ENCODE assay signal across 19 cellular contexts in the genomic region with DNA sequence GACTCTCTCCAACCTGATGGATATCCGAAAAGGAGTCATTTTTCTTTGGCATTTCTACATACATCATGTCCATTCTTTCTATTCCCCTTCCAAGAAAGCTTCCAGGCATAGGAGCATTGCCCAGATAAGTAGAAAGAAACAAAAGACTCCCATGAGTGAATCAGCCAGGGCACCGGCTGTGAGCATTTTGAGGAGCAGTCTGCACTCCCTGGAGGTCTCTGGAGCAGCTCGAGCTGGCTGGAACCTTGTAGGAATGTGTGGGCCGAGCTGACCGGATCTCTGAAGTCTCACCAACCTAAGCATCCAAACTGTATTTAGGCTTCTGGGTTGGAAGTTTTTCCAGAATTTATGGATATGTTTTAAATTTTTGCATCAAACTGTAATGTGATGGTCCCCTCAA.
DNase-seq lines count a peak whose midpoint lies in the region; ATAC-seq and TF ChIP-seq lines count a peak whose summit lies in the region.
"Had no signal": no experiment of that assay in that cellular context is flagged by ENCODE, and none has a peak within 500 bp of the region (broad histone marks: within the 10 kb centered on the region; RNA-seq: fewer than 3 reads in every experiment).

No MANE protein-coding gene starts in this region.

- DNase-seq in NCI-H226: peak; percentile 6
- DNase-seq in medulla oblongata (ENCODE audit: extremely low spot score): peak; percentile 5
- no peak for DNase-seq in neural progenitor cell (ENCODE audit: low spot score)
- no peak for DNase-seq in stimulated activated CD4-positive, alpha-beta T cell treated with anti-CD3 and anti-CD28 coated beads, Interleukin-12 subunit alpha, Interleukin-12 subunit beta, amount 100 ng/mL, for 4 hours
- DNase-seq in naive thymus-derived CD4-positive, alpha-beta T cell: no peak
- DNase-seq in SK-N-DZ (ENCODE audit: low spot score): no peak
- DNase-seq in inferior parietal cortex (ENCODE audit: extremely low spot score): no peak
- DNase-seq: ACHN; BE2C; C1 segment of cervical spinal cord; Caco-2; CD4-positive, CD25-positive, alpha-beta regulatory T cell; CD8-positive, alpha-beta memory T cell; GDM1; GOT3; H7; HFFc6; IMR-90 had no signal

- H3K79me2 ChIP-seq in neural progenitor cell (ENCODE audit: low read depth): no peaks in the 10 kb centered on the region

- H3K9me3 ChIP-seq in neural progenitor cell (ENCODE audit: low read depth): no peaks in the 10 kb centered on the region
- no peaks in the 10 kb centered on the region for H3K9me3 ChIP-seq in naive thymus-derived CD4-positive, alpha-beta T cell (ENCODE audit: control insufficient read depth in 2 of 3, low read length in 3 of 3)
- H3K9me3 ChIP-seq: BE2C, Caco-2 had no signal

- H3K4me1 Mint-ChIP-seq in neural progenitor cell: peaks cover 17% of the 10 kb centered on the region
- no peaks in the 10 kb centered on the region for H3K4me1 Mint-ChIP-seq in naive thymus-derived CD4-positive, alpha-beta T cell
- H3K4me1 Mint-ChIP-seq: CD4-positive, CD25-positive, alpha-beta regulatory T cell had no signal

- no peaks in the 10 kb centered on the region for H4K20me1 ChIP-seq in neural progenitor cell (ENCODE audit: low read depth)

- peaks cover 18% of the 10 kb centered on the region for H3K4me1 ChIP-seq in neural progenitor cell
- H3K4me1 ChIP-seq in naive thymus-derived CD4-positive, alpha-beta T cell (ENCODE audit: control insufficient read depth in 2 of 2, insufficient read depth in 2 of 2, low read length in 2 of 2): no peaks in the 10 kb centered on the region
- H3K4me1 ChIP-seq: BE2C had no signal

- H3K36me3 Mint-ChIP-seq in neural progenitor cell: no peaks in the 10 kb centered on the region
- peaks cover 0 to 5% (median 0%) of the 10 kb centered on the region in 5 donors for H3K36me3 Mint-ChIP-seq in naive thymus-derived CD4-positive, alpha-beta T cell
- H3K36me3 Mint-ChIP-seq: CD4-positive, CD25-positive, alpha-beta regulatory T cell; CD8-positive, alpha-beta memory T cell had no signal

- H2AFZ ChIP-seq in neural progenitor cell (replicated peaks): peak overlapping the region; percentile 64

- H3K4me3 ChIP-seq in neural progenitor cell: no peak overlapping the region
- H3K4me3 ChIP-seq in naive thymus-derived CD4-positive, alpha-beta T cell (ENCODE audit: low read length): no peak overlapping the region

- POLR2A ChIA-PET in naive thymus-derived CD4-positive, alpha-beta T cell (lab: Charles Lee): no interaction called here

- H3K9me3 Mint-ChIP-seq in neural progenitor cell: no peaks in the 10 kb centered on the region
- H3K9me3 Mint-ChIP-seq in naive thymus-derived CD4-positive, alpha-beta T cell: peaks cover 0 to 14% (median 0%) of the 10 kb centered on the region in 11 donors
- H3K9me3 Mint-ChIP-seq: CD8-positive, alpha-beta memory T cell; HFFc6 had no signal

- H3K9ac ChIP-seq in neural progenitor cell: no peak overlapping the region

- no peaks in the 10 kb centered on the region for H3K36me3 ChIP-seq in neural progenitor cell
- no peaks in the 10 kb centered on the region for H3K36me3 ChIP-seq in naive thymus-derived CD4-positive, alpha-beta T cell (ENCODE audit: control insufficient read depth in 2 of 3, insufficient read depth in 3 of 3, low read length in 3 of 3)
- H3K36me3 ChIP-seq: BE2C had no signal

- H3K4me3 Mint-ChIP-seq in neural progenitor cell: no peak overlapping the region
- H3K4me3 Mint-ChIP-seq in naive thymus-derived CD4-positive, alpha-beta T cell: no peak overlapping the region
- H3K4me3 Mint-ChIP-seq: CD4-positive, CD25-positive, alpha-beta regulatory T cell; CD8-positive, alpha-beta memory T cell; HFFc6 had no signal

- H3F3A ChIP-seq in neural progenitor cell (ENCODE audit: low read depth): no peaks in the 10 kb centered on the region

- intact Hi-C loops in naive thymus-derived CD4-positive, alpha-beta T cell (cut with micrococcal nuclease): no loop called here

- ATAC-seq in naive thymus-derived CD4-positive, alpha-beta T cell: no peak
- ATAC-seq: HCT116 had no signal

- CTCF ChIA-PET in naive thymus-derived CD4-positive, alpha-beta T cell (lab: Charles Lee): no interaction called here

- no peak for TF ChIP-seq CTCF in neural progenitor cell (IDR thresholded peaks at IDR 0.05)

- H3K27me3 Mint-ChIP-seq in neural progenitor cell (ENCODE audit: insufficient read depth, low read depth): no peaks in the 10 kb centered on the region
- peaks cover 0 to 4% (median 0%) of the 10 kb centered on the region in 5 donors for H3K27me3 Mint-ChIP-seq in naive thymus-derived CD4-positive, alpha-beta T cell
- H3K27me3 Mint-ChIP-seq: CD4-positive, CD25-positive, alpha-beta regulatory T cell had no signal

- H3K27ac ChIP-seq in neural progenitor cell: no peak overlapping the region
- no peak overlapping the region for H3K27ac ChIP-seq in naive thymus-derived CD4-positive, alpha-beta T cell (ENCODE audit: low read depth, low read length)

- H3K4me2 ChIP-seq in neural progenitor cell: peak overlapping the region; percentile 25

- no peaks in the 10 kb centered on the region for H3K27me3 ChIP-seq in neural progenitor cell
- no peaks in the 10 kb centered on the region for H3K27me3 ChIP-seq in naive thymus-derived CD4-positive, alpha-beta T cell (ENCODE audit: control insufficient read depth in 2 of 2, insufficient read depth in 2 of 2, low read length in 2 of 2)
- H3K27me3 ChIP-seq: BE2C had no signal

- H3K27ac Mint-ChIP-seq in neural progenitor cell: no peak overlapping the region
- H3K27ac Mint-ChIP-seq in naive thymus-derived CD4-positive, alpha-beta T cell: no peak overlapping the region
- H3K27ac Mint-ChIP-seq: CD4-positive, CD25-positive, alpha-beta regulatory T cell; CD8-positive, alpha-beta memory T cell; HFFc6 had no signal

Comparison
In these comparisons a context has a peak if more than half of its experiments do, and no peak if none do; other contexts are left out.
1. DNase-seq: peak in NCI-H226 (single experiment) and medulla oblongata (single experiment); none in neural progenitor cell (single experiment), stimulated activated CD4-positive, alpha-beta T cell treated with anti-CD3 and anti-CD28 coated beads, Interleukin-12 subunit alpha, Interleukin-12 subunit beta, amount 100 ng/mL, for 4 hours (single experiment), naive thymus-derived CD4-positive, alpha-beta T cell (0 of 9), SK-N-DZ (single experiment) and inferior parietal cortex (single experiment).